ENCODE assay signal across 25 cellular contexts in genomic region chr3:143349455-143349854, GRCh38.
DNase-seq lines count a peak whose midpoint lies in the region; ATAC-seq, FAIRE-seq and TF ChIP-seq lines count a peak whose summit lies in the region.
"Had no signal": no experiment of that assay in that cellular context is flagged by ENCODE, and none has a peak within 500 bp of the region (broad histone marks: within the 10 kb centered on the region; RNA-seq: fewer than 3 reads in every experiment).

No MANE protein-coding gene starts in this region.

- TF ChIP-seq CTCF in natural killer cell (IDR thresholded peaks at IDR 0.05) (no peak), mesothelial cell of epicardium (IDR thresholded peaks at IDR 0.05; ENCODE audit: unreplicated experiment) (no peak)

- DNase-seq in activated CD8-positive, alpha-beta memory T cell treated with anti-CD3 and anti-CD28 coated beads, Interleukin-2, amount 10 ng/mL, durations not matched to agents 7 days and 5 days: no peak
- no peak for DNase-seq in activated CD8-positive, alpha-beta memory T cell treated with anti-CD3 and anti-CD28 coated beads, Interleukin-2, amount 50 U/mL, for 48 hours
- DNase-seq in GM12891 (ENCODE audit: insufficient read length, low spot score): no peak
- DNase-seq in natural killer cell: no peak
- no peak for DNase-seq in mesothelial cell of epicardium (ENCODE audit: low spot score in 2 of 2, unreplicated experiment in 2 of 2)
- DNase-seq in MG63: no peak
- no peak for DNase-seq in nucleus accumbens (lab: John Stamatoyannopoulos, UW)
- DNase-seq: activated CD4-positive, alpha-beta T cell treated with anti-CD3 and anti-CD28 coated beads, Interleukin-2, amount 50 U/mL, for 4 hours; aorta; colonic mucosa; effector CD8-positive, alpha-beta T cell; glutamatergic neuron; islet precursor cell; left ventricle myocardium superior; naive B cell; NCI-H1092 treated with DMSO at 0.1 percent for 48 hours; NCI-H187 treated with DMSO at 0.1 percent for 48 hours; SIG-M5; T-helper 9 cell; transverse colon had no signal

- no peaks in the 10 kb centered on the region for H3K9me3 ChIP-seq in MG63
- H3K9me3 ChIP-seq: colonic mucosa, transverse colon had no signal

- H3K27ac Mint-ChIP-seq in activated CD8-positive, alpha-beta memory T cell treated with anti-CD3 and anti-CD28 coated beads, Interleukin-2, amount 10 ng/mL, durations not matched to agents 7 days and 5 days: no peak overlapping the region
- H3K27ac Mint-ChIP-seq in natural killer cell: peak overlapping the region; percentile 58 to 64
- no peak overlapping the region for H3K27ac Mint-ChIP-seq in mesothelial cell of epicardium
- H3K27ac Mint-ChIP-seq: GM23338 had no signal

- no peak for TF ChIP-seq POLR2A in GM12891 (IDR thresholded peaks at IDR 0.05; ENCODE audit: low read depth, low read length)

- H3K4me3 ChIP-seq in MG63: no peak overlapping the region
- H3K4me3 ChIP-seq: colonic mucosa, GM23338, transverse colon had no signal

- intact Hi-C loops in natural killer cell (cut with micrococcal nuclease): loop anchor here (5.0 kb wide), 2 partner anchors 47 to 227 kb away; no protein-coding TSS in a partner anchor

- H3K36me3 ChIP-seq in MG63: no peaks in the 10 kb centered on the region
- H3K36me3 ChIP-seq: colonic mucosa, transverse colon had no signal

- H3K27me3 ChIP-seq in MG63: no peaks in the 10 kb centered on the region
- H3K27me3 ChIP-seq: colonic mucosa, transverse colon had no signal

- H3K9me3 Mint-ChIP-seq in activated CD8-positive, alpha-beta memory T cell treated with anti-CD3 and anti-CD28 coated beads, Interleukin-2, amount 10 ng/mL, durations not matched to agents 7 days and 5 days (ENCODE audit: low read depth): no peaks in the 10 kb centered on the region
- peaks cover 0 to 4% of the 10 kb centered on the region in 2 donors for H3K9me3 Mint-ChIP-seq in natural killer cell
- H3K9me3 Mint-ChIP-seq in mesothelial cell of epicardium: no peaks in the 10 kb centered on the region
- H3K9me3 Mint-ChIP-seq: activated naive CD4-positive, alpha-beta T cell treated with anti-CD3 and anti-CD28 coated beads, Interleukin-2, amount 10 ng/mL, durations not matched to agents 7 days and 5 days; GM23338 had no signal

- CTCF ChIA-PET in activated CD8-positive, alpha-beta memory T cell treated with anti-CD3 and anti-CD28 coated beads, Interleukin-2, amount 10 ng/mL, durations not matched to agents 7 days and 5 days (lab: Charles Lee): no interaction called here

- peaks cover 16% of the 10 kb centered on the region for H3K4me1 Mint-ChIP-seq in activated CD8-positive, alpha-beta memory T cell treated with anti-CD3 and anti-CD28 coated beads, Interleukin-2, amount 10 ng/mL, durations not matched to agents 7 days and 5 days
- peaks cover 28 to 52% of the 10 kb centered on the region in 2 donors for H3K4me1 Mint-ChIP-seq in natural killer cell
- peaks cover 2% of the 10 kb centered on the region for H3K4me1 Mint-ChIP-seq in mesothelial cell of epicardium

- ATAC-seq in activated CD8-positive, alpha-beta memory T cell treated with anti-CD3 and anti-CD28 coated beads, Interleukin-2, amount 10 ng/mL, durations not matched to agents 7 days and 5 days: peak; percentile 61
- peak; percentile 70 for ATAC-seq in HG02884 (IDR thresholded peaks at IDR 0.05; ENCODE audit: unreplicated experiment)
- ATAC-seq in natural killer cell: no peak
- ATAC-seq: left ventricle myocardium superior had no signal

- FAIRE-seq in GM12891 (lab: Jason Lieb, UNC): peak; percentile 63
- FAIRE-seq: G401.6, RCC 7860 had no signal

- no peaks in the 10 kb centered on the region for H3K36me3 Mint-ChIP-seq in activated CD8-positive, alpha-beta memory T cell treated with anti-CD3 and anti-CD28 coated beads, Interleukin-2, amount 10 ng/mL, durations not matched to agents 7 days and 5 days
- H3K36me3 Mint-ChIP-seq in natural killer cell (peaks cover 7% of the 10 kb centered on the region), mesothelial cell of epicardium (no peaks in the 10 kb centered on the region)

- H3K4me3 Mint-ChIP-seq in activated CD8-positive, alpha-beta memory T cell treated with anti-CD3 and anti-CD28 coated beads, Interleukin-2, amount 10 ng/mL, durations not matched to agents 7 days and 5 days: no peak overlapping the region
- H3K4me3 Mint-ChIP-seq in natural killer cell: no peak overlapping the region
- H3K4me3 Mint-ChIP-seq in mesothelial cell of epicardium: no peak overlapping the region
- H3K4me3 Mint-ChIP-seq: activated naive CD4-positive, alpha-beta T cell treated with anti-CD3 and anti-CD28 coated beads, Interleukin-2, amount 10 ng/mL, durations not matched to agents 7 days and 5 days; GM23338 had no signal

- H3K27me3 Mint-ChIP-seq in activated CD8-positive, alpha-beta memory T cell treated with anti-CD3 and anti-CD28 coated beads, Interleukin-2, amount 10 ng/mL, durations not matched to agents 7 days and 5 days: no peaks in the 10 kb centered on the region
- H3K27me3 Mint-ChIP-seq in natural killer cell (ENCODE audit: low read depth in 2 of 2) (no peaks in the 10 kb centered on the region), mesothelial cell of epicardium (ENCODE audit: low read depth) (peaks cover 4% of the 10 kb centered on the region)
- H3K27me3 Mint-ChIP-seq: activated naive CD4-positive, alpha-beta T cell treated with anti-CD3 and anti-CD28 coated beads, Interleukin-2, amount 10 ng/mL, durations not matched to agents 7 days and 5 days; naive B cell had no signal

TF ChIP-seq in GM12891, 5 proteins besides CTCF, POLR2A, EP300 and RAD21:
- TF ChIP-seq POLR2AphosphoS5 (IDR thresholded peaks at IDR 0.05; ENCODE audit: low read depth, low read length) (no peak), PAX5 (IDR thresholded peaks at IDR 0.05; ENCODE audit: insufficient read depth, low read length, severe bottlenecking) (no peak), TAF1 (IDR thresholded peaks at IDR 0.05; ENCODE audit: low read depth, low read length) (no peak), POU2F2 (IDR thresholded peaks at IDR 0.05; ENCODE audit: low read depth, low read length) (no peak), SPI1 (IDR thresholded peaks at IDR 0.05; ENCODE audit: low read depth, low read length) (no peak)

Comparison
In these comparisons a context has a peak if more than half of its experiments do, and no peak if none do; other contexts are left out.
1. ATAC-seq: peak in activated CD8-positive, alpha-beta memory T cell treated with anti-CD3 and anti-CD28 coated beads, Interleukin-2, amount 10 ng/mL, durations not matched to agents 7 days and 5 days (single experiment) and HG02884 (single experiment); none in natural killer cell (0 of 3).
2. H3K27ac Mint-ChIP-seq: peak in natural killer cell (2 of 2); none in activated CD8-positive, alpha-beta memory T cell treated with anti-CD3 and anti-CD28 coated beads, Interleukin-2, amount 10 ng/mL, durations not matched to agents 7 days and 5 days (single experiment) and mesothelial cell of epicardium (single experiment).